ENCODE assay signal across 10 cellular contexts in the genomic region with DNA sequence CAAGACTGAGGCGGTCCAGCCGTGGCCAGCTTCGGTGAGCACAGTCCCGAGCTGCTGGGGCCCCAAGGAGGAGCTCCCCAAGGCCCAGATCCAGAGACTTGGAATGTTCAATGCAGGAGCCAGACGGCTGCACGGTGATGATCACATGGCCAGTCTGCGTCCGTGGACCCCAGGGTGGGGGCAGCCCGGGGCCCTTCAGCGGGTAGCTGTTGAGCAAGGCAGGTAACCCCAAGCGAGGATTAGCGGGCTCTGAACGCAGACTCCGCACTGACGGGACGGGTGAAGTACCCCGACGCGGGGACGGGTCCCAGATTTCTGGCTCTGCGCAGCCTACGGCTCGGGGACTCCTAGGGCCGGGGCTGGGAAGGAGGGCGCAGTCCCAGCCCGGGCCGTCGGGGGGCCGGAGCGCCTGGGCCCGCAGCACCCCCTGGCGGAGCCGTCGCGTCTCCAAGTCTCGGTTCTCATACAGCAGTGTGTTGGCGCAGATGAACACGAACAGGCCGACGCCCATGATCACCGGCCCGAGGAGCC. TPM values are rescaled to one million over a fixed set of nuclear protein-coding genes. Genes with fewer than 3 reads are reported as not detected.
DNase-seq lines count a peak whose midpoint lies in the region; ATAC-seq and TF ChIP-seq lines count a peak whose summit lies in the region.
"Had no signal": no experiment of that assay in that cellular context is flagged by ENCODE, and none has a peak within 500 bp of the region (broad histone marks: within the 10 kb centered on the region; RNA-seq: fewer than 3 reads in every experiment).

No MANE protein-coding gene starts in this region.

- no peak overlapping the region for H2BK20ac ChIP-seq in IMR-90 (ENCODE audit: low read depth, low read length)

- H3K4me1 ChIP-seq in BE2C = no peaks in the 10 kb centered on the region
- H3K4me1 ChIP-seq in IMR-90 (ENCODE audit: control insufficient read depth, insufficient read depth, low read length) = peaks cover 17% of the 10 kb centered on the region
- H3K4me1 ChIP-seq in subcutaneous abdominal adipose tissue (ENCODE audit: control insufficient read depth in 5 of 5, insufficient read depth in 5 of 5, low read length in 5 of 5) = peaks cover 1 to 57% (median 44%) of the 10 kb centered on the region in 5 donors

- no peak; the same call in 1 of the 2 replicates for TF ChIP-seq RAD21 in IMR-90 (IDR thresholded peaks at IDR 0.05; ENCODE audit: low read length)

- H2AFZ ChIP-seq in IMR-90 (replicated peaks; ENCODE audit: low read length, poor library complexity) = peak overlapping the region; percentile 44

- no peak overlapping the region for H3K27ac ChIP-seq in IMR-90 (ENCODE audit: insufficient read depth, low read length)
- H3K27ac ChIP-seq in subcutaneous abdominal adipose tissue (ENCODE audit: low read depth, low read length) = peak overlapping the region; percentile 23

- H2BK120ac ChIP-seq in IMR-90 (ENCODE audit: low read depth, low read length) = no peak overlapping the region

- no peak overlapping the region for H3K56ac ChIP-seq in IMR-90 (ENCODE audit: extremely low read depth, insufficient read depth, low read length)

- no peak overlapping the region for H2BK5ac ChIP-seq in IMR-90 (ENCODE audit: low read depth, low read length, poor library complexity, severe bottlenecking)

- H3K4me3 ChIP-seq in BE2C (ENCODE audit: low read depth, low read length) (no peak overlapping the region), IMR-90 (ENCODE audit: insufficient read depth, low read depth, low read length) (no peak overlapping the region), subcutaneous abdominal adipose tissue (ENCODE audit: low read depth in 1 of 5, low read length in 5 of 5) (peak overlapping the region in 4 of 5 donors; percentile 38 to 75 (median 57))
- H3K4me3 ChIP-seq: HAP-1 had no signal

- no peak for TF ChIP-seq POLR2A in IMR-90 (IDR thresholded peaks at IDR 0.05; ENCODE audit: low read depth, low read length)

- no peak overlapping the region for H3K23ac ChIP-seq in IMR-90 (ENCODE audit: low read depth, low read length)

- peaks cover 0 to 13% of the 10 kb centered on the region in 2 experiments; a peak in 1 of 4 replicates for H3K79me1 ChIP-seq in IMR-90 (ENCODE audit: low read depth in 1 of 2, low read length in 2 of 2)

- H3K36me3 ChIP-seq in BE2C (no peaks in the 10 kb centered on the region; the same call in 1 of the 2 replicates), IMR-90 (ENCODE audit: control insufficient read depth, insufficient read depth, low read length) (no peaks in the 10 kb centered on the region), subcutaneous abdominal adipose tissue (ENCODE audit: control insufficient read depth in 5 of 5, insufficient read depth in 5 of 5, low read length in 5 of 5) (peaks cover 0 to 12% (median 8%) of the 10 kb centered on the region in 5 donors)

- no peak overlapping the region for H3K18ac ChIP-seq in IMR-90 (ENCODE audit: low read depth, low read length)

- ATAC-seq in IMR-90 (ENCODE audit: low read depth) (no peak), GM18873 (IDR thresholded peaks at IDR 0.05; ENCODE audit: low FRiP score, unreplicated experiment) (no peak), GM18502 (IDR thresholded peaks at IDR 0.05; ENCODE audit: poor library complexity, unreplicated experiment) (no peak)
- ATAC-seq in naive thymus-derived CD8-positive, alpha-beta T cell = peak; percentile 69 to 83

- WGBS in IMR-90 (ENCODE audit: extremely low coverage in 2 of 2, insufficient read length in 1 of 2), 2 experiments = 58% methylated on average over 19 of the region's 42 CpGs; no CpG with 5 or more reads in 1 of the 2 experiments

- no peaks in the 10 kb centered on the region; the same call in 1 of the 2 replicates for H3K9me1 ChIP-seq in IMR-90 (ENCODE audit: insufficient read depth, low read length)

- H3K4me3 Mint-ChIP-seq in naive thymus-derived CD8-positive, alpha-beta T cell = peak overlapping the region in 7 of 10 donors; percentile 7 to 68 (median 36)

- intact Hi-C loops in IMR-90 (cut with micrococcal nuclease) = loop anchor here (5.0 kb wide), 1 partner anchor 239 kb away; no protein-coding TSS in a partner anchor

- CTCF ChIA-PET in IMR-90 (lab: Yijun Ruan, JAX) = interaction anchor here (1.1 kb wide), 1 partner anchor 82 kb away, joined by 3 read pairs; no protein-coding TSS in a partner anchor

- peaks cover 7 to 23% (median 10%) of the 10 kb centered on the region in 5 donors for H3K27me3 Mint-ChIP-seq in naive thymus-derived CD8-positive, alpha-beta T cell

- H3K36me3 Mint-ChIP-seq in naive thymus-derived CD8-positive, alpha-beta T cell = peaks cover 0 to 42% (median 15%) of the 10 kb centered on the region in 3 donors

- H3K4me1 Mint-ChIP-seq in naive thymus-derived CD8-positive, alpha-beta T cell = peaks cover 10 to 18% (median 13%) of the 10 kb centered on the region in 4 donors

- POLR2A ChIA-PET in IMR-90 (lab: Charles Lee; ENCODE audit: unreplicated experiment) = no interaction called here
- POLR2A ChIA-PET in naive thymus-derived CD8-positive, alpha-beta T cell (lab: Charles Lee) = interaction anchor here (0.9 to 1.4 kb wide), 3 partner anchors 14 to 61 kb away, joined by 3 to 5 read pairs (median 3); a partner anchor contains a TSS

- no peak overlapping the region for H2AK5ac ChIP-seq in IMR-90 (ENCODE audit: low read depth, low read length)

- no TSS peak for BruUV-seq in IMR-90 (replicated peaks; lab: Mats Ljungman, UMichigan)

- H3K14ac ChIP-seq in IMR-90 (replicated peaks; ENCODE audit: low read depth, low read length) = no peak overlapping the region

- H3K27me3 ChIP-seq in BE2C (peaks cover 24% of the 10 kb centered on the region), IMR-90 (ENCODE audit: control insufficient read depth, insufficient read depth, low read length) (no peaks in the 10 kb centered on the region), subcutaneous abdominal adipose tissue (ENCODE audit: control insufficient read depth in 5 of 5, insufficient read depth in 4 of 5, low read length in 5 of 5) (no peaks in the 10 kb centered on the region)

- H3K9ac ChIP-seq in IMR-90 (ENCODE audit: low read depth, low read length) (no peak overlapping the region), subcutaneous abdominal adipose tissue (ENCODE audit: low read length in 5 of 5) (peak overlapping the region in 1 of 5 donors; percentile 41)

- in situ Hi-C loops in IMR-90 (cut with MboI; ENCODE audit: low sequenced_read_pairs) = no loop called here

- no peaks in the 10 kb centered on the region for H3K9me3 Mint-ChIP-seq in naive thymus-derived CD8-positive, alpha-beta T cell

- dilution Hi-C loops in IMR-90 (cut with HindIII; ENCODE audit: low sequenced_read_pairs, unreplicated experiment) = no loop called here

- H4K20me1 ChIP-seq in IMR-90 (ENCODE audit: insufficient read depth, low read length) = no peaks in the 10 kb centered on the region; the same call in 1 of the 2 replicates

- H3K9me3 ChIP-seq in BE2C (no peaks in the 10 kb centered on the region), IMR-90 (ENCODE audit: control insufficient read depth, insufficient read depth, low read length) (no peaks in the 10 kb centered on the region), subcutaneous abdominal adipose tissue (ENCODE audit: control insufficient read depth in 5 of 5, low read length in 5 of 5) (no peaks in the 10 kb centered on the region)
- H3K9me3 ChIP-seq: HAP-1 had no signal

- peak overlapping the region in 2 of 10 donors; percentile 19 to 49 for H3K27ac Mint-ChIP-seq in naive thymus-derived CD8-positive, alpha-beta T cell

- no peak overlapping the region for H3K4me2 ChIP-seq in IMR-90 (ENCODE audit: low read depth, low read length)

- peak overlapping the region; percentile 58 for H2AK9ac ChIP-seq in IMR-90 (replicated peaks; ENCODE audit: low read depth, low read length, poor library complexity)

- no peak overlapping the region for H3K4ac ChIP-seq in IMR-90 (ENCODE audit: low read depth, low read length)

- peak; percentile 65 for DNase-seq in BE2C
- DNase-seq in IMR-90 = peak; percentile 16
- DNase-seq in activated CD4-positive, alpha-beta T cell treated with anti-CD3 and anti-CD28 coated beads for 24 hours (ENCODE audit: low read depth in 2 of 2) = peak; percentile 49 to 59
- DNase-seq in effector CD4-positive, alpha-beta T cell = peak; percentile 43
- peak; percentile 42 to 74 (median 60) for DNase-seq in naive thymus-derived CD8-positive, alpha-beta T cell

- no peak overlapping the region for H4K5ac ChIP-seq in IMR-90 (ENCODE audit: low read depth, low read length)

- no peak overlapping the region for H2BK15ac ChIP-seq in IMR-90 (ENCODE audit: low read depth, low read length)

- H4K8ac ChIP-seq in IMR-90 (ENCODE audit: low read depth in 2 of 2, low read length in 2 of 2) = no peak overlapping the region

- no peak overlapping the region for H4K91ac ChIP-seq in IMR-90 (ENCODE audit: insufficient read depth, low read depth, low read length)

- TF ChIP-seq CTCF in BE2C (IDR thresholded peaks at IDR 0.05; ENCODE audit: low read depth, low read length) (peak; percentile 52), IMR-90 (conservative IDR thresholded peaks at IDR 0.05; ENCODE audit: low read depth, low read length) (peak; percentile 62)

TF ChIP-seq in IMR-90, 13 proteins besides CTCF, POLR2A, EP300 and RAD21 (continues in another document):
- TF ChIP-seq NFE2L2 (IDR thresholded peaks at IDR 0.05; ENCODE audit: low read depth, low read length) = no peak
- no peak for TF ChIP-seq CEBPB (IDR thresholded peaks at IDR 0.05; ENCODE audit: low read depth, low read length)
- no peak for TF ChIP-seq SMC3 (IDR thresholded peaks at IDR 0.05; ENCODE audit: low read depth, low read length)
- TF ChIP-seq MAFK (IDR thresholded peaks at IDR 0.05; ENCODE audit: low read depth, low read length) = no peak
- TF ChIP-seq RFX5 (IDR thresholded peaks at IDR 0.05; ENCODE audit: low read depth, low read length) = no peak
- TF ChIP-seq RCOR1 (IDR thresholded peaks at IDR 0.05; ENCODE audit: insufficient replicate concordance, low read length) = no peak
- TF ChIP-seq MXI1 (IDR thresholded peaks at IDR 0.05; ENCODE audit: borderline replicate concordance, low read depth, low read length) = no peak
- TF ChIP-seq, protein P1, sequence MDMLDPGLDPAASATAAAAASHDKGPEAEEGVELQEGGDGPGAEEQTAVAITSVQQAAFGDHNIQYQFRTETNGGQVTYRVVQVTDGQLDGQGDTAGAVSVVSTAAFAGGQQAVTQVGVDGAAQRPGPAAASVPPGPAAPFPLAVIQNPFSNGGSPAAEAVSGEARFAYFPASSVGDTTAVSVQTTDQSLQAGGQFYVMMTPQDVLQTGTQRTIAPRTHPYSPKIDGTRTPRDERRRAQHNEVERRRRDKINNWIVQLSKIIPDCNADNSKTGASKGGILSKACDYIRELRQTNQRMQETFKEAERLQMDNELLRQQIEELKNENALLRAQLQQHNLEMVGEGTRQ (IDR thresholded peaks at IDR 0.05; ENCODE audit: low read depth, low read length) = no peak

RNA-seq across cellular contexts. Expression of a gene that starts 2.7 kb away (rescaled TPM):
- polyA plus RNA-seq in BE2C (2012; ENCODE audit: insufficient read depth, insufficient read length, low read depth) = 0.26 TPM
- total RNA-seq in IMR-90 (2012; rRNA removed) = 4.2 and 4.8 TPM in 2 replicates
- polyA plus RNA-seq in IMR-90 (2012; rRNA removed) = 4.6 and 6.2 TPM in 2 replicates
- polyA plus RNA-seq in IMR-90 (2012; cell fraction: cytosol; rRNA removed) = 3.8 and 6.7 TPM in 2 replicates
- polyA plus RNA-seq in IMR-90 (2012; cell fraction: nucleus; rRNA removed; ENCODE audit: low replicate concordance) = 7.2 and 8.6 TPM in 2 replicates
- not detected for total RNA-seq in naive thymus-derived CD8-positive, alpha-beta T cell
- under 1 TPM in 1 of 3 donors, not detected in 2; 0.08 TPM for polyA plus RNA-seq in naive thymus-derived CD8-positive, alpha-beta T cell
- total RNA-seq: mononuclear cell had no signal

Comparison
In these comparisons a context has a peak if more than half of its experiments do, and no peak if none do; other contexts are left out.
1. H3K4me3 ChIP-seq: peak in subcutaneous abdominal adipose tissue (4 of 5); none in BE2C (single experiment) and IMR-90 (single experiment).
2. ATAC-seq: peak in naive thymus-derived CD8-positive, alpha-beta T cell (2 of 2); none in IMR-90 (single experiment), GM18873 (single experiment) and GM18502 (single experiment).
3. Peak in every context shown above with its lines, with median percentiles within 50 percentile points of each other: DNase-seq.